8 cellular contexts compared by ENCODE assay signal in the genomic region with DNA sequence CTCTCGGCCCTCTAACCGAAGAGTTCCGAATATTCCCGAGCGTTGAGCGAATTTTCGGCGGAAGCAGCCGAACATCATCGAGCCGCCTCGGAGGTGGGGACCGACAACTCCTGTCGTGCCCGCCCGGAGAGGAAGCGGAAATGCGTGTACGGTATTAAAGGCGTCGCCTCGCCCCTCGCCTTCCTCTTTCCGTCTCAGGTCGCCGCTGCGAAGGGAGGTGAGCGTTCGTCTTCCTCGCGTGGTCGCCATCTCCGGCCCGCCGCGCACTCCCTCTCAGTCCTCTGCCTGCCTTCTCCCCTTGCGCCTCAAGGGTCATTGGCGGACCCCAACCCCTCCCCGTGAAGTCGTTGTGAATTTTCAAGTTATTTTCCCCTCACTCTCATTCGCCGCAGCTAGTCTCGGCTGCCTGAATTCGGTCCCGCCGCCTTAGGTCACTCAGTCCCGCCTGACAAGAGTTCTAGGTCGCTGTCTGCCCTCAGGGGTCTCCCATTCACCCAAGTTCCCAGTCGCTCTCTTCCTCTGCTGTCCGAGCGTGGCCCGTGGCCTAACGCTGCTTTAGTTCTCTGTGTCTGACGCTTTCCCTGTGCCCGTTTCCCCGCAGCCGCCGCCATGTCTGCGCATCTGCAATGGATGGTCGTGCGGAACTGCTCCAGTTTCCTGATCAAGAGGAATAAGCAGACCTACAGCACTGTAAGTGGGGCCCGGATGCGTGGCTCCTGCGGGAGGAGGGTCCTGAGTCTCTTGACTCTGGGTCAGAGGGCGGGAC. TPM values are rescaled to one million over a fixed set of nuclear protein-coding genes. Genes with fewer than 3 reads are reported as not detected.
DNase-seq lines count a peak whose midpoint lies in the region; ATAC-seq and TF ChIP-seq lines count a peak whose summit lies in the region.

RPL28 (plus strand) TSS at position 184 of the 766 bp plus-strand sequence; CDS start at position 610, 426 bp downstream.

- peaks cover 14 to 58% (median 42%) of the 10 kb centered on the region in 12 donors for H3K4me1 ChIP-seq in heart left ventricle
- peaks cover 40 to 59% (median 44%) of the 10 kb centered on the region in 4 donors for H3K4me1 ChIP-seq in upper lobe of left lung

- no peaks in the 10 kb centered on the region for H3K27me3 Mint-ChIP-seq in T-cell

- peaks cover 39% of the 10 kb centered on the region for H3K36me3 Mint-ChIP-seq in T-cell

- no peaks in the 10 kb centered on the region for H3K9me3 Mint-ChIP-seq in T-cell

- H3K27me3 ChIP-seq in heart left ventricle = no peaks in the 10 kb centered on the region
- H3K27me3 ChIP-seq in upper lobe of left lung = no peaks in the 10 kb centered on the region

- peak; percentile 57 for ATAC-seq in HG02610 (IDR thresholded peaks at IDR 0.05; ENCODE audit: unreplicated experiment)
- ATAC-seq in T-cell (replicated peaks in 1 of 4) = peak; percentile 80 to 83 (median 81)
- peak; percentile 90 to 95 (median 90) for ATAC-seq in heart left ventricle
- peak; percentile 95 for ATAC-seq in upper lobe of left lung (ENCODE audit: low FRiP score in 2 of 2)

- H3K9me3 ChIP-seq in heart left ventricle (no peaks in the 10 kb centered on the region), upper lobe of left lung (no peaks in the 10 kb centered on the region)

- peaks cover 73 to 82% (median 78%) of the 10 kb centered on the region in 3 donors for H3K4me1 Mint-ChIP-seq in T-cell

- DNase-seq in GM10266 (ENCODE audit: extremely low spot score) (peak; percentile 97), NCI-H1105 (lab: John Stamatoyannopoulos, UW) (peak; percentile 99), T-cell (peak; percentile 94 to 100 (median 98)), heart left ventricle (peak; percentile 98 to 99 (median 98)), pons (ENCODE audit: low spot score) (peak; percentile 98), upper lobe of left lung (peak; percentile 93 to 98)

- H3K36me3 ChIP-seq in heart left ventricle = peaks cover 0 to 42% (median 36%) of the 10 kb centered on the region in 9 donors
- peaks cover 12 to 46% (median 34%) of the 10 kb centered on the region in 4 donors for H3K36me3 ChIP-seq in upper lobe of left lung

- WGBS in adipose tissue, 3 donors = 0 to 1% (median 1%) methylated on average over 62 to 65 of the region's 65 CpGs
- WGBS in heart left ventricle, 4 donors = 0 to 1% (median 0%) methylated on average over 45 to 65 of the region's 65 CpGs
- 0% methylated on average over 55 to 61 of the region's 65 CpGs for WGBS in upper lobe of left lung, 2 donors

- H3K27ac ChIP-seq in adipose tissue (ENCODE audit: low read depth, low read length) (peak within 1 kb of the TSS; percentile 12), heart left ventricle (peak within 1 kb of the TSS; percentile 79 to 97 (median 94)), upper lobe of left lung (peak within 1 kb of the TSS; percentile 91 to 97 (median 92))

- TF ChIP-seq POLR2A in heart left ventricle (IDR thresholded peaks at IDR 0.05) = peak; percentile 34 to 99
- TF ChIP-seq POLR2A in upper lobe of left lung (IDR thresholded peaks at IDR 0.05) = peak in 3 of 4 donors; percentile 94 to 100 (median 98)

- TF ChIP-seq CTCF in GM10266 (IDR thresholded peaks at IDR 0.05; ENCODE audit: control insufficient read depth, insufficient read depth, low read depth, missing control alignments) (no peak), heart left ventricle (IDR thresholded peaks at IDR 0.05) (no peak), upper lobe of left lung (IDR thresholded peaks at IDR 0.05) (peak in 3 of 6 experiments; percentile 5 to 11 (median 6))

- peak within 1 kb of the TSS; percentile 98 to 100 (median 98) for H3K4me3 Mint-ChIP-seq in T-cell

- H3K4me3 ChIP-seq in heart left ventricle = peak within 1 kb of the TSS; percentile 48 to 87 (median 78)
- peak within 1 kb of the TSS; percentile 60 to 99 (median 85) for H3K4me3 ChIP-seq in upper lobe of left lung

- POLR2A ChIA-PET in T-cell (lab: Charles Lee) = no interaction called here

- intact Hi-C loops in heart left ventricle (cut with DNase I) = loop anchor here in 5 of 10 donors (1.0 to 10.0 kb wide), 9 partner anchors 19 to 249 kb away; partner anchors contain the start of genes KMT5C (in 3 of the 5) and PPP6R1 (in 1 of the 5)

- peak within 1 kb of the TSS; percentile 98 to 99 for H3K27ac Mint-ChIP-seq in T-cell

- CTCF ChIA-PET in T-cell (lab: Charles Lee) = no interaction called here

- peak in 1 of 4 donors; percentile 87 for TF ChIP-seq EP300 in upper lobe of left lung (IDR thresholded peaks at IDR 0.05)

RNA-seq across cellular contexts. Expression of gene RPL28, which starts in this region (rescaled TPM):
- total RNA-seq in T-cell = 1,000 to 10,000 TPM; 3,465 to 4,436 (median 4,286) TPM
- 1,000 to 10,000 TPM in 2 of 3 donors, 100 to 1,000 TPM in 1; 888 to 2,238 (median 2,131) TPM for polyA plus RNA-seq in adipose tissue
- 1,000 to 10,000 TPM in 1 of 9 donors, 100 to 1,000 TPM in 8; 196 to 1,019 (median 565) TPM for total RNA-seq in heart left ventricle
- 1,000 to 10,000 TPM in 1 of 2 donors, 100 to 1,000 TPM in 1; 768 to 1,391 TPM for polyA plus RNA-seq in heart left ventricle
- 1,000 to 10,000 TPM in 2 of 6 donors, 100 to 1,000 TPM in 4; 308 to 1,892 (median 534) TPM for total RNA-seq in upper lobe of left lung

Comparison
In these comparisons a context has a peak if more than half of its experiments do, and no peak if none do; other contexts are left out.
1. Peak in every context shown above with its lines: DNase-seq, ATAC-seq, H3K4me3 ChIP-seq and H3K27ac ChIP-seq.
2. H3K27ac ChIP-seq: peak in every context shown above with its lines; median percentile 94 in heart left ventricle; 92 in upper lobe of left lung; 12 in adipose tissue.